ENCODE assay signal across 9 cellular contexts in the genomic region with DNA sequence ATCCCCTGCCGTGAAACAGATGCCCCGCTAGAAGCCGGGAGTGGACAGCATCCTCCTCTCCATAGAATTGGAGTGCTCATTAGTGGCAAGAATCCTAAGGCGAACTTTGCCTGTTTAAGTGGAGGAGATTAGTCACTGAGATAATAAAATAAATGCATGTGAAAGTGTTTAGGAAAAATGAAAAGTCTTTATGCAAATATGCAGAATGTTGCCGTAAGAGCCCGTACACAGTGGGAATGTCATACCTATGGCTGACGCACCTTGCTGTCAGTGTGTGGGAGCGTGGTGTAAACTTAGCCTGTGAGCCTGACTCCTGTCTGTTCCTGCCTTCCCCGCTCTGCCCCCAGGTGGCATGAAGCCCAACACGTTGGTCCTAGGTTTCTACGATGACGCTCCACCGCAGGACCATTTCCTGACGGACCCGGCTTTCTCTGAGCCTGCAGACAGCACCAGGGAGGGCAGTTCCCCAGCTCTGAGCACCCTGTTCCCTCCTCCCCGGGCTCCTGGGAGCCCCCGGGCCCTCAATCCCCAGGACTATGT. TPM values are rescaled to one million over a fixed set of nuclear protein-coding genes. Genes with fewer than 3 reads are reported as not detected.
DNase-seq lines count a peak whose midpoint lies in the region; ATAC-seq and TF ChIP-seq lines count a peak whose summit lies in the region.
"Had no signal": no experiment of that assay in that cellular context is flagged by ENCODE, and none has a peak within 500 bp of the region (broad histone marks: within the 10 kb centered on the region; RNA-seq: fewer than 3 reads in every experiment).

No MANE protein-coding gene starts in this region.

- DNase-seq in right atrium auricular region (ENCODE audit: low spot score): no peak
- no peak for DNase-seq in Right ventricle myocardium superior
- peak; percentile 37 for DNase-seq in astrocyte of the cerebellum (ENCODE audit: low read depth)
- DNase-seq in mesothelial cell of epicardium (ENCODE audit: low spot score in 2 of 2, unreplicated experiment in 2 of 2): no peak
- no peak for DNase-seq in erythroblast (lab: John Stamatoyannopoulos, UW)
- DNase-seq in activated CD4-positive, CD25-positive, alpha-beta regulatory T cell treated with anti-CD3 and anti-CD28 coated beads, Interleukin-2, amount 50 U/mL, for 72 hours: no peak
- DNase-seq: brain microvascular endothelial cell had no signal

- H3K27me3 Mint-ChIP-seq in mesothelial cell of epicardium (ENCODE audit: low read depth): no peaks in the 10 kb centered on the region

- peak overlapping the region; percentile 94 to 98 for H3K27ac ChIP-seq in right atrium auricular region
- H3K27ac ChIP-seq: brain microvascular endothelial cell had no signal

- peaks cover 4% of the 10 kb centered on the region for H3K36me3 ChIP-seq in right atrium auricular region

- no peaks in the 10 kb centered on the region for H3K27me3 ChIP-seq in right atrium auricular region
- H3K27me3 ChIP-seq: brain microvascular endothelial cell had no signal

- no peak for TF ChIP-seq POLR2A in erythroblast (IDR thresholded peaks at IDR 0.05; ENCODE audit: low read length)

- peak overlapping the region; percentile 56 for H3K27ac Mint-ChIP-seq in mesothelial cell of epicardium

- no peaks in the 10 kb centered on the region for H3K9me3 ChIP-seq in right atrium auricular region

- no peak for ATAC-seq in Right ventricle myocardium superior (ENCODE audit: poor library complexity)
- no peak for ATAC-seq in GM18517 (IDR thresholded peaks at IDR 0.05; ENCODE audit: unreplicated experiment)
- ATAC-seq in GM21515 (IDR thresholded peaks at IDR 0.05; ENCODE audit: unreplicated experiment): no peak

- H3K4me1 ChIP-seq in right atrium auricular region: peaks cover 0 to 44% of the 10 kb centered on the region in 2 donors

- no peaks in the 10 kb centered on the region for H3K9me3 Mint-ChIP-seq in mesothelial cell of epicardium

- H3K4me3 ChIP-seq in right atrium auricular region: no peak overlapping the region
- no peak overlapping the region for H3K4me3 ChIP-seq in astrocyte of the cerebellum (ENCODE audit: low read depth, low read length)

- in situ Hi-C loops in astrocyte of the cerebellum (cut with HindIII; ENCODE audit: low sequenced_read_pairs): no loop called here

- intact Hi-C loops in Right ventricle myocardium superior (cut with DNase I): no loop called here

- peak overlapping the region; percentile 24 for H3K4me3 Mint-ChIP-seq in mesothelial cell of epicardium

- no peak for TF ChIP-seq CTCF in right atrium auricular region (IDR thresholded peaks at IDR 0.05)
- TF ChIP-seq CTCF in astrocyte of the cerebellum (IDR thresholded peaks at IDR 0.05; ENCODE audit: low read depth, low read length, missing control alignments): no peak
- no peak for TF ChIP-seq CTCF in mesothelial cell of epicardium (IDR thresholded peaks at IDR 0.05; ENCODE audit: unreplicated experiment)

- H3K36me3 Mint-ChIP-seq in mesothelial cell of epicardium: peaks cover 12% of the 10 kb centered on the region

- H3K4me1 Mint-ChIP-seq in mesothelial cell of epicardium: peaks cover 12% of the 10 kb centered on the region

RNA-seq across cellular contexts. Expression of a gene that starts 1.7 kb away (rescaled TPM):
- total RNA-seq in right atrium auricular region (10 to 100 TPM; 41.6 to 64.4 TPM), Right ventricle myocardium superior (12.6 TPM), mesothelial cell of epicardium (101 to 109 TPM (median 107 TPM) in 3 replicates)

RNA-seq across cellular contexts. Expression of a gene that starts 9.5 kb away (rescaled TPM):
- 10 to 100 TPM; 33.4 to 49.6 TPM for total RNA-seq in right atrium auricular region
- total RNA-seq in Right ventricle myocardium superior: 61.1 TPM
- 229 to 245 TPM (median 240 TPM) in 3 replicates for total RNA-seq in mesothelial cell of epicardium

RNA-seq across cellular contexts. Expression of a gene that starts 12.9 kb away (rescaled TPM):
- total RNA-seq in right atrium auricular region: 1 to 10 TPM; 5.0 to 9.0 TPM
- total RNA-seq in Right ventricle myocardium superior: 10.2 TPM
- 30.9 to 39.1 TPM (median 37.5 TPM) in 3 replicates for total RNA-seq in mesothelial cell of epicardium

RNA-seq across cellular contexts. Expression of a gene that starts 24.1 kb away (rescaled TPM):
- total RNA-seq in right atrium auricular region (1 to 10 TPM; 3.0 to 3.7 TPM), Right ventricle myocardium superior (2.2 TPM), mesothelial cell of epicardium (6.0 to 8.0 TPM (median 6.4 TPM) in 3 replicates)

RNA-seq across cellular contexts. Expression of a gene that starts 30.2 kb away (rescaled TPM):
- 10 to 100 TPM in 1 of 2 donors, 1 to 10 TPM in 1; 5.4 to 33.0 TPM for total RNA-seq in right atrium auricular region
- 0.65 TPM for total RNA-seq in Right ventricle myocardium superior
- total RNA-seq in mesothelial cell of epicardium: 9.2 to 10.4 TPM (median 9.6 TPM) in 3 replicates
